Comparison of ENCODE assay signal across 8 cellular contexts in the genomic region with DNA sequence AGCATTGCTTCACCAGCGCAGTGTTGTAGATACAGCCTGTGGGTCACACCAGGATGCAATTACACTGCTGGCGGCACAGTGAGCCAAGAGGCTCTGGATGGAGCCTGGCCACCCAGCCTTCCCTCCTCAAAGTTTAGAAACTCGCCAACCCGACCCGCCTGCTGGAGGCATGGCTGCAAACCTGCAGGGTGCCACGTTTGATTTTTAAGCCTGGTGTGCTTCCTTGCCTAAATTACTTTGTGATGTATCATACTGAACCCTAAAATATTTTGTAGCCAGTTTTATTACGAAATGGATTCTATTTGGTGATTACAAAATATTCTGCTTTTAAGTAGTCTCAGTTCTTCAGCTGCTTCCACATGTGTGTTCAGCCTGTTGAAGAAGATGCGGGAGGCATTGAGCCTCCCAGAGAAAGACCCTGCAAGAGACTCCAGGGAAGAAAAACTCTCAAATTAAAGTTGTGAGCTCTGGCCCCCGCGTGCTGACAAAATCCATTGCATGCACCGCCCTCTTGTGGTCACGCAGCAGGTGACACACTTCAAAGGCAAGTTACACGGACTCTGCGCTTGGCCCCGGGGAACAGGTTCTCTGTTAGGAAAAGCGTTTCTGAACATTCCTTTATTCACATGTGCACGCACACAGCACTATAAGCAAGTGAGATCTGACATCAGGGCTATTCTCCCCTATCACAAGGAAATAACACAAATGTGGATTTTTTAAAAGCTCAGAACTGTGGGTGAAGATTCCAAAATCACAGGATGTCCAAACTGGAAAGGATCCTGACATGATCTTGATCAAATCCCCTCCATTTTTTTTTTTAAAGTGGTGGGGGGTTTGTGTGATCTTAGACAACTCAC.
DNase-seq lines count a peak whose midpoint lies in the region; ATAC-seq, FAIRE-seq and TF ChIP-seq lines count a peak whose summit lies in the region.

No MANE protein-coding gene starts in this region.

- DNase-seq in CMK (ENCODE audit: low read depth): peak; percentile 11
- DNase-seq in HTR-8/SVneo (ENCODE audit: insufficient read length, low spot score): peak; percentile 71
- peak; percentile 22 to 81 (median 66) for DNase-seq in Peyer's patch
- peak; percentile 20 for DNase-seq in activated T-helper 2 cell treated with anti-CD3 and anti-CD28 coated beads, Interferon-gamma antibody, Interleukin-2, Interleukin-4, amounts not matched to agents 10 μg/mL and 5 μg/mL and 100 μg/mL, durations not matched to agents 14 hours and 24 hours and 36 hours (ENCODE audit: low spot score)
- peak; percentile 32 to 65 for DNase-seq in frontal cortex (ENCODE audit: low spot score in 2 of 2)
- peak; percentile 62 to 75 for DNase-seq in thyroid gland

- intact Hi-C loops in activated T-helper 2 cell treated with anti-CD3 and anti-CD28 coated beads, Interferon-gamma antibody, Interleukin-2, Interleukin-4, amounts not matched to agents 10 μg/mL and 5 μg/mL and 100 μg/mL, durations not matched to agents 14 hours and 24 hours and 36 hours (cut with micrococcal nuclease): loop anchor here (5.0 kb wide), 1 partner anchor 428 kb away; no protein-coding TSS in a partner anchor
- intact Hi-C loops in thyroid gland (cut with DNase I): loop anchor here (2.0 to 10.0 kb wide), 2 partner anchors 274 to 430 kb away; no protein-coding TSS in a partner anchor

- H3K27ac ChIP-seq in Peyer's patch (peak overlapping the region in 1 of 4 donors; percentile 9), parathyroid adenoma (no peak overlapping the region), thyroid gland (no peak overlapping the region)

- H3K9me3 Mint-ChIP-seq in activated T-helper 2 cell treated with anti-CD3 and anti-CD28 coated beads, Interferon-gamma antibody, Interleukin-2, Interleukin-4, amounts not matched to agents 10 μg/mL and 5 μg/mL and 100 μg/mL, durations not matched to agents 14 hours and 24 hours and 36 hours: no peaks in the 10 kb centered on the region

- no peak for TF ChIP-seq POLR2A in Peyer's patch (IDR thresholded peaks at IDR 0.05)
- TF ChIP-seq POLR2A in thyroid gland (IDR thresholded peaks at IDR 0.05): no peak

- peak overlapping the region; percentile 35 for H2AFZ ChIP-seq in parathyroid adenoma

- H3K4me3 ChIP-seq in Peyer's patch (no peak overlapping the region), parathyroid adenoma (ENCODE audit: low read depth, low read length) (no peak overlapping the region), thyroid gland (replicated peaks in 1 of 3) (no peak overlapping the region)

- H3K27ac Mint-ChIP-seq in activated T-helper 2 cell treated with anti-CD3 and anti-CD28 coated beads, Interferon-gamma antibody, Interleukin-2, Interleukin-4, amounts not matched to agents 10 μg/mL and 5 μg/mL and 100 μg/mL, durations not matched to agents 14 hours and 24 hours and 36 hours: no peak overlapping the region

- no peak overlapping the region for H3K4me2 ChIP-seq in parathyroid adenoma (ENCODE audit: low read length)

- FAIRE-seq in HTR-8/SVneo (lab: Jason Lieb, UNC) (peak; percentile 73), frontal cortex (lab: Jason Lieb, UNC) (no peak)

- no peaks in the 10 kb centered on the region for H3K36me3 ChIP-seq in Peyer's patch
- H3K36me3 ChIP-seq in parathyroid adenoma (ENCODE audit: control insufficient read depth, insufficient read depth, low read length): no peaks in the 10 kb centered on the region
- H3K36me3 ChIP-seq in thyroid gland: no peaks in the 10 kb centered on the region

- no peak for ATAC-seq in HG03280 (IDR thresholded peaks at IDR 0.05; ENCODE audit: unreplicated experiment)

- H3K27me3 ChIP-seq in Peyer's patch: no peaks in the 10 kb centered on the region
- H3K27me3 ChIP-seq in parathyroid adenoma (ENCODE audit: control insufficient read depth, insufficient read depth, low read length): no peaks in the 10 kb centered on the region
- no peaks in the 10 kb centered on the region for H3K27me3 ChIP-seq in thyroid gland

- peak; percentile 41 to 75 (median 68) for TF ChIP-seq CTCF in Peyer's patch (IDR thresholded peaks at IDR 0.05)
- TF ChIP-seq CTCF in parathyroid adenoma (IDR thresholded peaks at IDR 0.05): peak; percentile 87
- peak; percentile 49 to 90 (median 81) for TF ChIP-seq CTCF in thyroid gland (IDR thresholded peaks at IDR 0.05)

- no peak overlapping the region for H3K4me3 Mint-ChIP-seq in activated T-helper 2 cell treated with anti-CD3 and anti-CD28 coated beads, Interferon-gamma antibody, Interleukin-2, Interleukin-4, amounts not matched to agents 10 μg/mL and 5 μg/mL and 100 μg/mL, durations not matched to agents 14 hours and 24 hours and 36 hours (ENCODE audit: low read depth)

- no peaks in the 10 kb centered on the region for H3K4me1 Mint-ChIP-seq in activated T-helper 2 cell treated with anti-CD3 and anti-CD28 coated beads, Interferon-gamma antibody, Interleukin-2, Interleukin-4, amounts not matched to agents 10 μg/mL and 5 μg/mL and 100 μg/mL, durations not matched to agents 14 hours and 24 hours and 36 hours (ENCODE audit: low read depth)

- H3K4me1 ChIP-seq in Peyer's patch (no peaks in the 10 kb centered on the region), parathyroid adenoma (no peaks in the 10 kb centered on the region), thyroid gland (no peaks in the 10 kb centered on the region)

- H3K27me3 Mint-ChIP-seq in activated T-helper 2 cell treated with anti-CD3 and anti-CD28 coated beads, Interferon-gamma antibody, Interleukin-2, Interleukin-4, amounts not matched to agents 10 μg/mL and 5 μg/mL and 100 μg/mL, durations not matched to agents 14 hours and 24 hours and 36 hours (ENCODE audit: low read depth): peaks cover 6% of the 10 kb centered on the region

- H3K9ac ChIP-seq in parathyroid adenoma: no peak overlapping the region

- 25 to 29% methylated on average over 15 to 17 of the region's 17 CpGs for WGBS in thyroid gland, 2 donors

- no peaks in the 10 kb centered on the region for H3K36me3 Mint-ChIP-seq in activated T-helper 2 cell treated with anti-CD3 and anti-CD28 coated beads, Interferon-gamma antibody, Interleukin-2, Interleukin-4, amounts not matched to agents 10 μg/mL and 5 μg/mL and 100 μg/mL, durations not matched to agents 14 hours and 24 hours and 36 hours (ENCODE audit: low read depth)

- H3K79me2 ChIP-seq in parathyroid adenoma: no peaks in the 10 kb centered on the region

- H3K9me3 ChIP-seq in Peyer's patch (no peaks in the 10 kb centered on the region), parathyroid adenoma (ENCODE audit: control insufficient read depth, low read length) (no peaks in the 10 kb centered on the region), thyroid gland (no peaks in the 10 kb centered on the region)

Comparison
In these comparisons a context has a peak if more than half of its experiments do, and no peak if none do; other contexts are left out.
1. DNase-seq: peak in every context shown above with its lines; median percentile 71 in HTR-8/SVneo; 68 in thyroid gland; 66 in Peyer's patch; 48 in frontal cortex; 20 in activated T-helper 2 cell treated with anti-CD3 and anti-CD28 coated beads, Interferon-gamma antibody, Interleukin-2, Interleukin-4, amounts not matched to agents 10 μg/mL and 5 μg/mL and 100 μg/mL, durations not matched to agents 14 hours and 24 hours and 36 hours; 11 in CMK.